Comparison of ENCODE assay signal across 14 cellular contexts in the genomic region with DNA sequence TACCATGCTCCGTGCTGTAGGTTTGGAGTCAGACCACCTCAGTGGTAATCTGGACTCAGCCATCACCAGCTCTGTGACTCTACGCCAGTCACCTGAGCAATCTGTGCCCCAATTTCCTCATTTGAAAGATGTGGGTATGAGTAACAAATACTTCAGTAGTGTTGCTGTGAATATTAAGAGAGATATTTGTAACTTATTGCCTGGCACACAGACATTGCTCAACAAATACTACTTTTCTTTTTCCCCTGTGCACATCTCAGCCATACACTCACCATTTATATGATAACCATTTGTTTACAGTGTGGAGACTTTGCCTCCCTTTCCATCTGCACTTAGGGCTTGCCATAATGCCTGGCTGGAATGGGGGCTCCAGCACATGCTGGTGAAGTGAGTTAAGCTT.
DNase-seq lines count a peak whose midpoint lies in the region; TF ChIP-seq lines count a peak whose summit lies in the region.
"Had no signal": no experiment of that assay in that cellular context is flagged by ENCODE, and none has a peak within 500 bp of the region (broad histone marks: within the 10 kb centered on the region; RNA-seq: fewer than 3 reads in every experiment).

No MANE protein-coding gene starts in this region.

- no peak for TF ChIP-seq CTCF in neural crest cell (conservative IDR thresholded peaks at IDR 0.05)

- peak; percentile 11 for DNase-seq in ELR (ENCODE audit: low read depth)
- peak; percentile 71 for DNase-seq in amniotic epithelial cell (ENCODE audit: low read depth)
- no peak for DNase-seq in neural crest cell (ENCODE audit: low read depth, low spot score)
- no peak for DNase-seq in NK-92 (lab: John Stamatoyannopoulos, UW; ENCODE audit: unreplicated experiment)
- DNase-seq in stimulated activated CD4-positive, alpha-beta T cell treated with anti-CD3 and anti-CD28 coated beads, Interleukin-2, amount 100 ng/mL, for 24 hours: no peak
- no peak for DNase-seq in SK-N-DZ (ENCODE audit: low spot score)
- DNase-seq: AML-193; Caco-2; Calu3; CD4-positive, alpha-beta T cell; CD8-positive, alpha-beta T cell; DMS79 treated with DMSO at 0.1 percent for 48 hours; GDM1 had no signal

- no peaks in the 10 kb centered on the region for H3K27me3 Mint-ChIP-seq in neural crest cell (ENCODE audit: low read depth)
- H3K27me3 Mint-ChIP-seq: B cell; CD4-positive, alpha-beta T cell had no signal

- H3K9me3 Mint-ChIP-seq in neural crest cell: no peaks in the 10 kb centered on the region
- H3K9me3 Mint-ChIP-seq: CD4-positive, alpha-beta T cell; CD8-positive, alpha-beta T cell had no signal

- H3K4me1 Mint-ChIP-seq in neural crest cell: no peaks in the 10 kb centered on the region

- no peaks in the 10 kb centered on the region for H3K36me3 Mint-ChIP-seq in neural crest cell (ENCODE audit: low read depth)
- H3K36me3 Mint-ChIP-seq: CD8-positive, alpha-beta T cell had no signal

- H3K27ac Mint-ChIP-seq in neural crest cell (ENCODE audit: unreplicated experiment): peak overlapping the region; percentile 19
- H3K27ac Mint-ChIP-seq: B cell; CD4-positive, alpha-beta T cell; CD8-positive, alpha-beta T cell had no signal

- no peak overlapping the region for H3K4me3 Mint-ChIP-seq in neural crest cell
- H3K4me3 Mint-ChIP-seq: B cell; CD4-positive, alpha-beta T cell; CD8-positive, alpha-beta T cell had no signal

Comparison
In these comparisons a context has a peak if more than half of its experiments do, and no peak if none do; other contexts are left out.
1. DNase-seq: peak in ELR (single experiment) and amniotic epithelial cell (single experiment); none in neural crest cell (single experiment), NK-92 (single experiment), stimulated activated CD4-positive, alpha-beta T cell treated with anti-CD3 and anti-CD28 coated beads, Interleukin-2, amount 100 ng/mL, for 24 hours (0 of 2) and SK-N-DZ (single experiment).